ENCODE assay signal across 11 cellular contexts in the genomic region with DNA sequence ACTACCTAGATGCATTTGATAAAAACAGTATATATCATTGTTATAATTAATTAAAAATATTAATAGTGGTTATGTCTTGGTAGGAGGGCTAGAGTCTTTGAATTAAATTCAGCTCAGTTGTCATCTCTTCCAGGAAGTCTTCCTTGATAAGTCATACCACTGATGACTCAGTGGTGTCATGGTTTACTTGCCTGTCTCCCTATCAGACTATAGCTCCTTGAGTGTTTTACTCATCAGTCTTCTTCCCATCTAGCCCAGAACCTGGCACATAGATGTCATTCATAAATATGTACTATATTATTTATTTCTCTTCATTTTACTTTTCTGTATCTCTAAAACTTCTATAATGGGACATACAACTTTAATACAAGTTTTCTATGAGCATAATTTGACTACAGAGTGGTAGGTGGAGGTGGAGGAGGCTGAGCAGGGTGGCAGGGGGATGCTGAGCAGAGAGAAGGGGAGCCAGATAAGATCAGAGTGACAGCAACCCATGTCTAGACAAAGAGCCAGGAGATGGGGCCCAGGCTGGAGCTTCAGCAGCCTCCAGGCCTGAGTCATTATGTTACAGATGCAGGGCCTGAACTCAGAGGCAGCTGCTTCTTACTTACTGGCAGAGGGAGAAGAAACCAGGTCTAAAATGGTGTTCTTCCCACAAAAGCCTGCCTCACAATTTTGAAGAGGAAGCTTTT.
A peak's percentile ranks its signal among the peaks of the same experiment; 100 is the strongest.
DNase-seq lines count a peak whose midpoint lies in the region; ATAC-seq and TF ChIP-seq lines count a peak whose summit lies in the region.
"Had no signal": no experiment of that assay in that cellular context is flagged by ENCODE, and none has a peak within 500 bp of the region (broad histone marks: within the 10 kb centered on the region; RNA-seq: fewer than 3 reads in every experiment).

No MANE protein-coding gene starts in this region.

- no peak overlapping the region for H3K56ac ChIP-seq in IMR-90 (ENCODE audit: extremely low read depth, insufficient read depth, low read length)

- H4K8ac ChIP-seq in IMR-90 (ENCODE audit: low read depth in 2 of 2, low read length in 2 of 2), result peak overlapping the region in 1 of 2 experiments; percentile 18; a peak in 1 of 4 replicates

- CTCF ChIA-PET in AG04449 (lab: Yijun Ruan, JAX) (interaction anchor here (0.9 to 2.9 kb wide), 8 partner anchors 8 to 105 kb away, joined by 3 to 11 read pairs (median 3); partner anchors contain the start of gene INPPL1), IMR-90 (lab: Yijun Ruan, JAX) (interaction anchor here (0.6 kb wide), 1 partner anchor 28 kb away, joined by 3 read pairs; no protein-coding TSS in a partner anchor), T-cell (lab: Charles Lee) (no interaction called here)
- CTCF ChIA-PET in CD8-positive, alpha-beta memory T cell (lab: Charles Lee), result no interaction called here

- POLR2A ChIA-PET in AG04449 (lab: Yijun Ruan, JAX) (interaction anchor here (1.0 kb wide), 1 partner anchor 10 kb away, joined by 3 read pairs; no protein-coding TSS in a partner anchor), IMR-90 (lab: Charles Lee; ENCODE audit: unreplicated experiment) (no interaction called here), T-cell (lab: Charles Lee) (no interaction called here)
- POLR2A ChIA-PET in CD8-positive, alpha-beta memory T cell (lab: Charles Lee), result no interaction called here

- DNase-seq in AG04449 (ENCODE audit: low read depth, low spot score), result peak; percentile 26
- peak; percentile 73 for DNase-seq in IMR-90
- peak in 1 of 2 donors; percentile 9 for DNase-seq in activated naive CD4-positive, alpha-beta T cell treated with anti-CD3 and anti-CD28 coated beads, Interleukin-2, amount 50 U/mL, for 72 hours (ENCODE audit: low spot score in 2 of 2)
- no peak for DNase-seq in left lung
- no peak for DNase-seq in T-cell
- DNase-seq in lower lobe of right lung, result no peak
- no peak for DNase-seq in CD8-positive, alpha-beta memory T cell
- DNase-seq: central memory CD4-positive, alpha-beta T cell; NCI-H510A had no signal

- no peak overlapping the region for H3K18ac ChIP-seq in IMR-90 (ENCODE audit: low read depth, low read length)

- no peak overlapping the region for H3K4me3 Mint-ChIP-seq in T-cell
- no peak overlapping the region for H3K4me3 Mint-ChIP-seq in CD8-positive, alpha-beta memory T cell

- no peaks in the 10 kb centered on the region for H3K36me3 Mint-ChIP-seq in activated naive CD4-positive, alpha-beta T cell treated with anti-CD3 and anti-CD28 coated beads, Interleukin-2, amount 50 U/mL, for 72 hours
- peaks cover 48% of the 10 kb centered on the region for H3K36me3 Mint-ChIP-seq in T-cell
- peaks cover 10 to 55% (median 14%) of the 10 kb centered on the region in 3 donors for H3K36me3 Mint-ChIP-seq in CD8-positive, alpha-beta memory T cell

- peak overlapping the region; percentile 81 for H2BK5ac ChIP-seq in IMR-90 (ENCODE audit: low read depth, low read length, poor library complexity, severe bottlenecking)

- H3K4me1 ChIP-seq in IMR-90 (ENCODE audit: control insufficient read depth, insufficient read depth, low read length) (peaks cover 15% of the 10 kb centered on the region), left lung (no peaks in the 10 kb centered on the region), lower lobe of right lung (no peaks in the 10 kb centered on the region)
- no peaks in the 10 kb centered on the region for H3K4me1 ChIP-seq in CD8-positive, alpha-beta memory T cell (ENCODE audit: insufficient read depth, low read length)

- peak overlapping the region; percentile 59; the same call in 1 of the 2 replicates for H3K14ac ChIP-seq in IMR-90 (replicated peaks; ENCODE audit: low read depth, low read length)

- TF ChIP-seq CTCF in AG04449 (IDR thresholded peaks at IDR 0.05; ENCODE audit: insufficient read depth, low read length, missing control alignments) (no peak), IMR-90 (conservative IDR thresholded peaks at IDR 0.05; ENCODE audit: low read depth, low read length) (no peak), left lung (IDR thresholded peaks at IDR 0.05) (no peak), lower lobe of right lung (IDR thresholded peaks at IDR 0.05) (no peak)

- no peaks in the 10 kb centered on the region for H3K4me1 Mint-ChIP-seq in T-cell
- H3K4me1 Mint-ChIP-seq in CD8-positive, alpha-beta memory T cell, result no peaks in the 10 kb centered on the region
- H3K4me1 Mint-ChIP-seq: IgD-negative memory B cell had no signal

- peak; percentile 76 for ATAC-seq in IMR-90 (ENCODE audit: low read depth)
- peak; percentile 86 to 89 for ATAC-seq in activated naive CD4-positive, alpha-beta T cell treated with anti-CD3 and anti-CD28 coated beads, Interleukin-2, amount 50 U/mL, for 72 hours
- ATAC-seq in left lung, result peak; percentile 30
- no peak for ATAC-seq in T-cell (replicated peaks in 1 of 4)
- ATAC-seq in HG03432 (IDR thresholded peaks at IDR 0.05; ENCODE audit: unreplicated experiment), result no peak
- ATAC-seq in lower lobe of right lung, result no peak

- TF ChIP-seq POLR2A in IMR-90 (IDR thresholded peaks at IDR 0.05; ENCODE audit: low read depth, low read length), result no peak

- no peak overlapping the region for H4K91ac ChIP-seq in IMR-90 (ENCODE audit: insufficient read depth, low read depth, low read length)

- H3K4me3 ChIP-seq in AG04449 (ENCODE audit: low read depth, low read length) (no peak overlapping the region), IMR-90 (ENCODE audit: insufficient read depth, low read depth, low read length) (no peak overlapping the region), left lung (no peak overlapping the region), lower lobe of right lung (no peak overlapping the region)
- H3K4me3 ChIP-seq in CD8-positive, alpha-beta memory T cell (ENCODE audit: low read length), result no peak overlapping the region

- H3K4me2 ChIP-seq in IMR-90 (ENCODE audit: low read depth, low read length), result no peak overlapping the region

- no peak for TF ChIP-seq RAD21 in IMR-90 (IDR thresholded peaks at IDR 0.05; ENCODE audit: low read length)

- no peak overlapping the region for H3K27ac ChIP-seq in IMR-90 (ENCODE audit: insufficient read depth, low read length)
- no peak overlapping the region for H3K27ac ChIP-seq in left lung
- no peak overlapping the region for H3K27ac ChIP-seq in lower lobe of right lung
- H3K27ac ChIP-seq in CD8-positive, alpha-beta memory T cell (ENCODE audit: low read depth, low read length), result no peak overlapping the region

- peaks cover 0 to 4% of the 10 kb centered on the region in 2 experiments; a peak in 1 of 4 replicates for H3K79me1 ChIP-seq in IMR-90 (ENCODE audit: low read depth in 1 of 2, low read length in 2 of 2)

- H3K23ac ChIP-seq in IMR-90 (ENCODE audit: low read depth, low read length), result peak overlapping the region; percentile 29; the same call in 1 of the 2 replicates

- no peak overlapping the region for H3K9ac ChIP-seq in IMR-90 (ENCODE audit: low read depth, low read length)

- peak overlapping the region; percentile 18 for H2AFZ ChIP-seq in IMR-90 (replicated peaks; ENCODE audit: low read length, poor library complexity)

- 0 out of 2 replicates have a peak overlapping the region, but pooled peaks have one; percentile 43 for H2AK5ac ChIP-seq in IMR-90 (ENCODE audit: low read depth, low read length)

- H3K27me3 ChIP-seq in IMR-90 (ENCODE audit: control insufficient read depth, insufficient read depth, low read length) (no peaks in the 10 kb centered on the region), left lung (no peaks in the 10 kb centered on the region), lower lobe of right lung (ENCODE audit: low read depth) (no peaks in the 10 kb centered on the region)
- no peaks in the 10 kb centered on the region for H3K27me3 ChIP-seq in CD8-positive, alpha-beta memory T cell (ENCODE audit: insufficient read depth, low read length, poor library complexity, severe bottlenecking)

- H3K27ac Mint-ChIP-seq in activated naive CD4-positive, alpha-beta T cell treated with anti-CD3 and anti-CD28 coated beads, Interleukin-2, amount 50 U/mL, for 72 hours, result peak overlapping the region; percentile 64 to 83
- H3K27ac Mint-ChIP-seq in T-cell, result no peak overlapping the region
- H3K27ac Mint-ChIP-seq in CD8-positive, alpha-beta memory T cell, result peak overlapping the region in 1 of 8 donors; percentile 85

- dilution Hi-C loops in IMR-90 (cut with HindIII; ENCODE audit: low sequenced_read_pairs, unreplicated experiment), result no loop called here

- peak overlapping the region; percentile 33 for H2AK9ac ChIP-seq in IMR-90 (replicated peaks; ENCODE audit: low read depth, low read length, poor library complexity)

- no peak overlapping the region for H2BK120ac ChIP-seq in IMR-90 (ENCODE audit: low read depth, low read length)

- H2BK20ac ChIP-seq in IMR-90 (ENCODE audit: low read depth, low read length), result no peak overlapping the region

- H4K20me1 ChIP-seq in IMR-90 (ENCODE audit: insufficient read depth, low read length), result peaks cover 3% of the 10 kb centered on the region; the same call in 1 of the 2 replicates

- H3K9me3 ChIP-seq in IMR-90 (ENCODE audit: control insufficient read depth, insufficient read depth, low read length) (no peaks in the 10 kb centered on the region), left lung (no peaks in the 10 kb centered on the region), lower lobe of right lung (no peaks in the 10 kb centered on the region)
- no peaks in the 10 kb centered on the region for H3K9me3 ChIP-seq in CD8-positive, alpha-beta memory T cell (ENCODE audit: low read length)

- no peak overlapping the region for H2BK15ac ChIP-seq in IMR-90 (ENCODE audit: low read depth, low read length)

- H3K4ac ChIP-seq in IMR-90 (ENCODE audit: low read depth, low read length), result peak overlapping the region; percentile 48; the same call in 1 of the 2 replicates

- no peak overlapping the region for H4K5ac ChIP-seq in IMR-90 (ENCODE audit: low read depth, low read length)

- intact Hi-C loops in IMR-90 (cut with micrococcal nuclease) (no loop called here), left lung (cut with DNase I) (no loop called here), lower lobe of right lung (cut with DNase I) (no loop called here)

- H3K27me3 Mint-ChIP-seq in T-cell, result no peaks in the 10 kb centered on the region
- peaks cover 0 to 1% of the 10 kb centered on the region in 2 donors for H3K27me3 Mint-ChIP-seq in CD8-positive, alpha-beta memory T cell
- H3K27me3 Mint-ChIP-seq: IgD-negative memory B cell had no signal

- in situ Hi-C loops in IMR-90 (cut with MboI; ENCODE audit: low sequenced_read_pairs), result no loop called here

- H3K36me3 ChIP-seq in IMR-90 (ENCODE audit: control insufficient read depth, insufficient read depth, low read length) (no peaks in the 10 kb centered on the region; the same call in none of the 2 replicates), left lung (peaks cover 0 to 68% of the 10 kb centered on the region in 2 donors), lower lobe of right lung (peaks cover 41% of the 10 kb centered on the region)
- no peaks in the 10 kb centered on the region for H3K36me3 ChIP-seq in CD8-positive, alpha-beta memory T cell (ENCODE audit: insufficient read depth, low read length)

- H3K9me3 Mint-ChIP-seq in activated naive CD4-positive, alpha-beta T cell treated with anti-CD3 and anti-CD28 coated beads, Interleukin-2, amount 50 U/mL, for 72 hours, result no peaks in the 10 kb centered on the region
- H3K9me3 Mint-ChIP-seq in T-cell, result no peaks in the 10 kb centered on the region
- H3K9me3 Mint-ChIP-seq in CD8-positive, alpha-beta memory T cell, result no peaks in the 10 kb centered on the region
- H3K9me3 Mint-ChIP-seq: IgD-negative memory B cell had no signal

- BruUV-seq in IMR-90 (replicated peaks; lab: Mats Ljungman, UMichigan), result no TSS peak

- H3K9me1 ChIP-seq in IMR-90 (ENCODE audit: insufficient read depth, low read length), result peaks cover 24% of the 10 kb centered on the region

Comparison
In these comparisons a context has a peak if more than half of its experiments do, and no peak if none do; other contexts are left out.
1. DNase-seq: peak in AG04449 (single experiment) and IMR-90 (single experiment); none in left lung (0 of 2), T-cell (0 of 34), lower lobe of right lung (single experiment) and CD8-positive, alpha-beta memory T cell (0 of 5).
2. ATAC-seq: peak in IMR-90 (single experiment), activated naive CD4-positive, alpha-beta T cell treated with anti-CD3 and anti-CD28 coated beads, Interleukin-2, amount 50 U/mL, for 72 hours (2 of 2) and left lung (single experiment); none in T-cell (0 of 4), HG03432 (single experiment) and lower lobe of right lung (0 of 2).
3. H3K27ac Mint-ChIP-seq: peak in activated naive CD4-positive, alpha-beta T cell treated with anti-CD3 and anti-CD28 coated beads, Interleukin-2, amount 50 U/mL, for 72 hours (2 of 2); none in T-cell (0 of 2).
4. CTCF ChIA-PET loops: an anchor here in AG04449 (0.9 to 2.9 kb wide) and IMR-90 (0.6 kb wide); none called in T-cell and CD8-positive, alpha-beta memory T cell.